9 cellular contexts compared by ENCODE assay signal in genomic region chr1:8409666-8410065, GRCh38.
DNase-seq lines count a peak whose midpoint lies in the region; ATAC-seq and TF ChIP-seq lines count a peak whose summit lies in the region.
"Had no signal": no experiment of that assay in that cellular context is flagged by ENCODE, and none has a peak within 500 bp of the region (broad histone marks: within the 10 kb centered on the region; RNA-seq: fewer than 3 reads in every experiment).

No MANE protein-coding gene starts in this region.

- H2BK12ac ChIP-seq in mesenchymal stem cell (ENCODE audit: low read length in 2 of 2) = no peak overlapping the region

- H3K36me3 ChIP-seq in mesenchymal stem cell (ENCODE audit: control insufficient read depth in 1 of 2, insufficient read depth in 2 of 2, low read depth in 1 of 2, low read length in 2 of 2) = peaks cover 15 to 49% of the 10 kb centered on the region in 2 experiments
- H3K36me3 ChIP-seq in thoracic aorta = peaks cover 9% of the 10 kb centered on the region

- intact Hi-C loops in activated naive CD4-positive, alpha-beta T cell treated with anti-CD3 and anti-CD28 coated beads for 36 hours (cut with micrococcal nuclease) = loop anchor here (1.0 to 2.0 kb wide), 3 partner anchors 9 to 15 kb away; no protein-coding TSS in a partner anchor

- H3K9me3 Mint-ChIP-seq in activated naive CD4-positive, alpha-beta T cell treated with anti-CD3 and anti-CD28 coated beads for 36 hours = no peaks in the 10 kb centered on the region
- no peaks in the 10 kb centered on the region for H3K9me3 Mint-ChIP-seq in activated naive CD4-positive, alpha-beta T cell treated with anti-CD3 and anti-CD28 coated beads, Interleukin-2, amount 50 U/mL, for 72 hours
- H3K9me3 Mint-ChIP-seq in brain = peaks cover 0 to under 1% (median 0%) of the 10 kb centered on the region in 5 experiments

- no peak overlapping the region for H3K4me3 Mint-ChIP-seq in activated naive CD4-positive, alpha-beta T cell treated with anti-CD3 and anti-CD28 coated beads for 36 hours
- H3K4me3 Mint-ChIP-seq in brain = peak overlapping the region; percentile 37 to 76 (median 61)

- peaks cover 10% of the 10 kb centered on the region for H3K36me3 Mint-ChIP-seq in activated naive CD4-positive, alpha-beta T cell treated with anti-CD3 and anti-CD28 coated beads for 36 hours (ENCODE audit: low read depth)
- peaks cover 0 to 66% of the 10 kb centered on the region in 2 donors for H3K36me3 Mint-ChIP-seq in activated naive CD4-positive, alpha-beta T cell treated with anti-CD3 and anti-CD28 coated beads, Interleukin-2, amount 50 U/mL, for 72 hours
- H3K36me3 Mint-ChIP-seq in brain = peaks cover 50% of the 10 kb centered on the region

- no peaks in the 10 kb centered on the region for H3K27me3 Mint-ChIP-seq in activated naive CD4-positive, alpha-beta T cell treated with anti-CD3 and anti-CD28 coated beads for 36 hours (ENCODE audit: low read depth)
- peaks cover 7% of the 10 kb centered on the region for H3K27me3 Mint-ChIP-seq in brain

- no peak overlapping the region for H2BK120ac ChIP-seq in mesenchymal stem cell (ENCODE audit: low read depth, low read length)

- TF ChIP-seq CTCF in brain (conservative IDR thresholded peaks at IDR 0.05) (no peak), thoracic aorta (IDR thresholded peaks at IDR 0.05) (no peak)

- peak overlapping the region; percentile 10 for H2AK5ac ChIP-seq in mesenchymal stem cell (ENCODE audit: low read length, severe bottlenecking)

- no peak overlapping the region for H4K91ac ChIP-seq in mesenchymal stem cell (ENCODE audit: low read length)

- H2AFZ ChIP-seq in mesenchymal stem cell (ENCODE audit: low read depth, low read length) = no peak overlapping the region

- no peak for DNase-seq in activated naive CD4-positive, alpha-beta T cell treated with anti-CD3 and anti-CD28 coated beads for 36 hours
- no peak for DNase-seq in activated naive CD4-positive, alpha-beta T cell treated with anti-CD3 and anti-CD28 coated beads, Interleukin-2, amount 50 U/mL, for 72 hours (ENCODE audit: low spot score in 2 of 2)
- DNase-seq in mesenchymal stem cell (no peak), thoracic aorta (ENCODE audit: low spot score) (no peak), cerebellar cortex (ENCODE audit: low spot score) (no peak), GM19238 (ENCODE audit: insufficient read length, low spot score) (no peak)
- no peak for DNase-seq in central memory CD4-positive, alpha-beta T cell
- DNase-seq: activated CD4-positive, alpha-beta T cell treated with anti-CD3 and anti-CD28 coated beads for 48 hours had no signal

- H3K9me3 ChIP-seq in mesenchymal stem cell (ENCODE audit: control insufficient read depth, low read length) (no peaks in the 10 kb centered on the region), thoracic aorta (no peaks in the 10 kb centered on the region)

- H4K8ac ChIP-seq in mesenchymal stem cell (ENCODE audit: low read length) = no peak overlapping the region

- no peak overlapping the region for H2BK5ac ChIP-seq in mesenchymal stem cell (ENCODE audit: low read depth, low read length, poor library complexity, severe bottlenecking)

- peaks cover 18% of the 10 kb centered on the region for H3K79me1 ChIP-seq in mesenchymal stem cell (replicated peaks; ENCODE audit: low read length, poor library complexity, severe bottlenecking)

- H3K27ac ChIP-seq in mesenchymal stem cell (ENCODE audit: low read length, poor library complexity, severe bottlenecking) (peak overlapping the region; percentile 3), thoracic aorta (peak overlapping the region; percentile 64 to 76)

- no peak for ATAC-seq in activated naive CD4-positive, alpha-beta T cell treated with anti-CD3 and anti-CD28 coated beads, Interleukin-2, amount 50 U/mL, for 72 hours
- no peak for ATAC-seq in thoracic aorta (ENCODE audit: insufficient number of reproducible peaks, low FRiP score, low read depth)

- CTCF ChIA-PET in activated naive CD4-positive, alpha-beta T cell treated with anti-CD3 and anti-CD28 coated beads for 36 hours (lab: Charles Lee) = interaction anchor here (0.8 to 6.0 kb wide), 12 partner anchors 9 to 439 kb away, joined by 3 to 39 read pairs (median 3); no protein-coding TSS in a partner anchor

- H3K18ac ChIP-seq in mesenchymal stem cell (ENCODE audit: low read depth in 1 of 2, low read length in 2 of 2) = no peak overlapping the region

- 75% methylated on average over 2 of the region's 4 CpGs for WGBS in mesenchymal stem cell

- H3K4me1 Mint-ChIP-seq in activated naive CD4-positive, alpha-beta T cell treated with anti-CD3 and anti-CD28 coated beads for 36 hours (ENCODE audit: low read depth) = peaks cover 66% of the 10 kb centered on the region
- peaks cover 71% of the 10 kb centered on the region for H3K4me1 Mint-ChIP-seq in brain

- H3K4me2 ChIP-seq in mesenchymal stem cell (ENCODE audit: low read length, poor library complexity, severe bottlenecking) = no peak overlapping the region

- H3K27me3 ChIP-seq in mesenchymal stem cell (ENCODE audit: control insufficient read depth in 1 of 2, insufficient read depth in 1 of 2, low read length in 2 of 2) (no peaks in the 10 kb centered on the region), thoracic aorta (replicated peaks; ENCODE audit: insufficient read depth) (no peaks in the 10 kb centered on the region)

- no peak overlapping the region for H3K23ac ChIP-seq in mesenchymal stem cell (ENCODE audit: low read length in 2 of 2)

- peak overlapping the region; percentile 83 for H3K9ac ChIP-seq in mesenchymal stem cell (ENCODE audit: low read length)

- H3K4ac ChIP-seq in mesenchymal stem cell (ENCODE audit: low read depth in 1 of 2, low read length in 2 of 2) = peak overlapping the region in 1 of 2 experiments; percentile 20

- no peak overlapping the region for H2BK15ac ChIP-seq in mesenchymal stem cell (ENCODE audit: low read depth, poor library complexity, severe bottlenecking)

- peak overlapping the region in 1 of 2 experiments; percentile 32 for H3K4me3 ChIP-seq in mesenchymal stem cell (ENCODE audit: insufficient read depth in 1 of 2, low read depth in 1 of 2, low read length in 2 of 2)
- no peak overlapping the region for H3K4me3 ChIP-seq in thoracic aorta

- H3K27ac Mint-ChIP-seq in activated naive CD4-positive, alpha-beta T cell treated with anti-CD3 and anti-CD28 coated beads for 36 hours = peak overlapping the region; percentile 67
- H3K27ac Mint-ChIP-seq in activated naive CD4-positive, alpha-beta T cell treated with anti-CD3 and anti-CD28 coated beads, Interleukin-2, amount 50 U/mL, for 72 hours = peak overlapping the region in 1 of 2 donors; percentile 76
- H3K27ac Mint-ChIP-seq in brain = peak overlapping the region; percentile 50 to 97 (median 93)

- no peak overlapping the region for H3K14ac ChIP-seq in mesenchymal stem cell (ENCODE audit: low read length in 2 of 2)

- H3K4me1 ChIP-seq in mesenchymal stem cell (ENCODE audit: control insufficient read depth, insufficient read depth, low read depth, low read length) = peaks cover 23% of the 10 kb centered on the region
- H3K4me1 ChIP-seq in thoracic aorta (ENCODE audit: control insufficient read depth in 1 of 2, low read depth in 2 of 2) = peaks cover 66 to 89% of the 10 kb centered on the region in 2 donors
